14 cellular contexts compared by ENCODE assay signal in the genomic region with DNA sequence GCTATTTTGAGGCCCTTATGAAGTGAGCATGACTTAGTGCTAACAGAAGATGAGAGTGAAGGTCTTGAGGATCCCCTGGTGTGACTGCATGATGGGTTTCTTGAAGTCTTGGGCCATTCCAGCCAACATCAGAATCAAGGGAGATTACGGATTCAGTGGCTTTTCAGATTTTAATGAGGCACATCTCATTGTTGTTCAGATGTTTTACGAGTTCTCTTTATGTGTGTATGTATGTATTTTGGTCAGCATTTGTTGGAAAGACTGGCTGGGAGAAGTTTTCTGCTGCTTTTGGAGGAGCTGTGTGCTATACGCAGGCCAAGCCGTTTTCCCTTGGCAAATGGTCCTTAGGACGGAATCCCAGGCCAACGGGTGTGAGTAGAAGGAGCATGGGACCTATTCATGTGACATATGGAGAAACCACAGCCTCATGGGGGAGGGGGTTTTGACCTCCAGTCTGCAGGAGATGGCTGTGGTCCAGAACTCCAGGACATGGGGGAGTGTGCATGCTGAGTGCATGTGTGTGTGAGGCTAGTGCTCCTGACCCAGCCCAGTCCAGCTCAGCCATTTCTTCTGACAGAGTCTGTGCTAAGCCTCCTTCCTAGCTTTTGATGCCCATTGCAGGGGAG. TPM values are rescaled to one million over a fixed set of nuclear protein-coding genes. Genes with fewer than 3 reads are reported as not detected.
A peak's percentile ranks its signal among the peaks of the same experiment; 100 is the strongest.
DNase-seq lines count a peak whose midpoint lies in the region; ATAC-seq and TF ChIP-seq lines count a peak whose summit lies in the region.
"Had no signal": no experiment of that assay in that cellular context is flagged by ENCODE, and none has a peak within 500 bp of the region (broad histone marks: within the 10 kb centered on the region; RNA-seq: fewer than 3 reads in every experiment).

No MANE protein-coding gene starts in this region.

- no peak for DNase-seq in CD4-positive, alpha-beta memory T cell
- DNase-seq in LHCN-M2 (ENCODE audit: low read depth) (peak; percentile 29), chondrocyte (ENCODE audit: low spot score) (no peak), GDM1 (lab: John Stamatoyannopoulos, UW) (no peak)
- DNase-seq in naive thymus-derived CD8-positive, alpha-beta T cell = no peak
- no peak for DNase-seq in NK-92 treated with Interleukin-12 subunit alpha and Interleukin-12 subunit beta, amount 100 ng/mL, for 24 hours (lab: John Stamatoyannopoulos, UW)
- DNase-seq: dermis blood vessel endothelial cell; NCI-H82; stimulated activated CD4-positive, alpha-beta T cell treated with anti-CD3 and anti-CD28 coated beads, Interleukin-4, amount 100 ng/mL, for 4 hours; T1000 had no signal

- no peaks in the 10 kb centered on the region for H3K27me3 ChIP-seq in CD4-positive, alpha-beta memory T cell (ENCODE audit: insufficient read depth, low read length)

- H3K9me3 Mint-ChIP-seq in CD4-positive, alpha-beta memory T cell = no peaks in the 10 kb centered on the region
- no peaks in the 10 kb centered on the region for H3K9me3 Mint-ChIP-seq in chondrocyte (ENCODE audit: low read depth)
- no peaks in the 10 kb centered on the region for H3K9me3 Mint-ChIP-seq in naive thymus-derived CD8-positive, alpha-beta T cell
- H3K9me3 Mint-ChIP-seq: natural killer cell treated with Interleukin-12 subunit alpha and Interleukin-12 subunit beta and Interleukin-15 and Interleukin-18, amount 100 ng/mL, for 72 hours had no signal

- POLR2A ChIA-PET in CD4-positive, alpha-beta memory T cell (lab: Charles Lee; ENCODE audit: partially characterized antibody) = interaction anchor here (0.9 kb wide), 1 partner anchor 12 kb away, joined by 3 read pairs; no protein-coding TSS in a partner anchor
- POLR2A ChIA-PET in naive thymus-derived CD8-positive, alpha-beta T cell (lab: Charles Lee) = interaction anchor here (0.5 kb wide), 1 partner anchor 385 kb away, joined by 3 read pairs; no protein-coding TSS in a partner anchor

- peaks cover 58 to 74% (median 67%) of the 10 kb centered on the region in 4 donors for H3K4me1 Mint-ChIP-seq in CD4-positive, alpha-beta memory T cell
- H3K4me1 Mint-ChIP-seq in chondrocyte (ENCODE audit: low read depth) = peaks cover 51% of the 10 kb centered on the region
- peaks cover 51 to 92% (median 82%) of the 10 kb centered on the region in 4 donors for H3K4me1 Mint-ChIP-seq in naive thymus-derived CD8-positive, alpha-beta T cell

- H3K27me3 Mint-ChIP-seq in CD4-positive, alpha-beta memory T cell = no peaks in the 10 kb centered on the region
- no peaks in the 10 kb centered on the region for H3K27me3 Mint-ChIP-seq in chondrocyte (ENCODE audit: low read depth)
- no peaks in the 10 kb centered on the region for H3K27me3 Mint-ChIP-seq in naive thymus-derived CD8-positive, alpha-beta T cell
- H3K27me3 Mint-ChIP-seq: natural killer cell treated with Interleukin-12 subunit alpha and Interleukin-12 subunit beta and Interleukin-15 and Interleukin-18, amount 100 ng/mL, for 72 hours had no signal

- H3K4me3 Mint-ChIP-seq in CD4-positive, alpha-beta memory T cell = no peak overlapping the region
- H3K4me3 Mint-ChIP-seq in chondrocyte (ENCODE audit: unreplicated experiment) = no peak overlapping the region
- peak overlapping the region in 1 of 10 donors; percentile 11 for H3K4me3 Mint-ChIP-seq in naive thymus-derived CD8-positive, alpha-beta T cell
- H3K4me3 Mint-ChIP-seq: natural killer cell treated with Interleukin-12 subunit alpha and Interleukin-12 subunit beta and Interleukin-15 and Interleukin-18, amount 100 ng/mL, for 72 hours had no signal

- no peak for TF ChIP-seq CTCF in chondrocyte (IDR thresholded peaks at IDR 0.05)

- H3K27ac Mint-ChIP-seq in CD4-positive, alpha-beta memory T cell = peak overlapping the region; percentile 3 to 78 (median 37)
- peak overlapping the region; percentile 82 for H3K27ac Mint-ChIP-seq in chondrocyte (ENCODE audit: unreplicated experiment)
- peak overlapping the region in 7 of 10 donors; percentile 28 to 92 (median 67) for H3K27ac Mint-ChIP-seq in naive thymus-derived CD8-positive, alpha-beta T cell
- H3K27ac Mint-ChIP-seq: natural killer cell treated with Interleukin-12 subunit alpha and Interleukin-12 subunit beta and Interleukin-15 and Interleukin-18, amount 100 ng/mL, for 72 hours had no signal

- no peak overlapping the region for H3K4me3 ChIP-seq in CD4-positive, alpha-beta memory T cell (ENCODE audit: low read length in 2 of 2)
- H3K4me3 ChIP-seq: thoracic aorta had no signal

- H3K4me1 ChIP-seq in CD4-positive, alpha-beta memory T cell (ENCODE audit: insufficient read depth, low read length) = peaks cover 51% of the 10 kb centered on the region

- intact Hi-C loops in CD4-positive, alpha-beta memory T cell (cut with micrococcal nuclease) = no loop called here

- no peak for ATAC-seq in naive thymus-derived CD8-positive, alpha-beta T cell
- no peak for ATAC-seq in HG03520 (IDR thresholded peaks at IDR 0.05; ENCODE audit: unreplicated experiment)
- no peak for ATAC-seq in GM18517 (IDR thresholded peaks at IDR 0.05; ENCODE audit: unreplicated experiment)
- ATAC-seq: natural killer cell treated with Interleukin-12 subunit alpha and Interleukin-12 subunit beta and Interleukin-15 and Interleukin-18, amount 100 ng/mL, for 72 hours had no signal

- peaks cover 11% of the 10 kb centered on the region for H3K36me3 ChIP-seq in CD4-positive, alpha-beta memory T cell (ENCODE audit: insufficient read depth, low read length)

- CTCF ChIA-PET in CD4-positive, alpha-beta memory T cell (lab: Charles Lee; ENCODE audit: partially characterized antibody) = interaction anchor here (0.7 to 1.2 kb wide), 3 partner anchors 12 to 69 kb away, joined by 3 to 4 read pairs (median 3); no protein-coding TSS in a partner anchor

- peaks cover 12 to 31% of the 10 kb centered on the region in 2 donors for H3K36me3 Mint-ChIP-seq in CD4-positive, alpha-beta memory T cell
- peaks cover 17% of the 10 kb centered on the region for H3K36me3 Mint-ChIP-seq in chondrocyte (ENCODE audit: low read depth)
- peaks cover under 1 to 29% (median 10%) of the 10 kb centered on the region in 3 donors for H3K36me3 Mint-ChIP-seq in naive thymus-derived CD8-positive, alpha-beta T cell
- H3K36me3 Mint-ChIP-seq: natural killer cell treated with Interleukin-12 subunit alpha and Interleukin-12 subunit beta and Interleukin-15 and Interleukin-18, amount 100 ng/mL, for 72 hours had no signal

- no peak overlapping the region for H3K27ac ChIP-seq in CD4-positive, alpha-beta memory T cell (ENCODE audit: low read depth, low read length)
- H3K27ac ChIP-seq: thoracic aorta had no signal

- no peaks in the 10 kb centered on the region for H3K9me3 ChIP-seq in CD4-positive, alpha-beta memory T cell (ENCODE audit: control insufficient read depth in 1 of 2, low read length in 2 of 2)
- H3K9me3 ChIP-seq: thoracic aorta had no signal

RNA-seq across cellular contexts. Expression of a gene that starts 35.3 kb away (rescaled TPM):
- total RNA-seq in CD4-positive, alpha-beta memory T cell = 10 to 100 TPM; 53.0 to 54.0 TPM
- polyA plus RNA-seq in CD4-positive, alpha-beta memory T cell = 1 to 10 TPM; 1.2 to 5.3 TPM
- total RNA-seq in LHCN-M2 (2014; rRNA removed) (41.9 and 52.2 TPM in 2 replicates), chondrocyte (78.8 to 124 TPM (median 122 TPM) in 3 replicates)
- 104 TPM for polyA plus RNA-seq in LHCN-M2 (2012)
- total RNA-seq in naive thymus-derived CD8-positive, alpha-beta T cell = 10 to 100 TPM; 57.5 to 59.5 TPM
- 1 to 10 TPM; 4.0 to 5.0 (median 4.8) TPM for polyA plus RNA-seq in naive thymus-derived CD8-positive, alpha-beta T cell
